In genomic region chr2:28390241-28390856, GRCh38 we compare ENCODE assay signal across 1 cellular context.
TF ChIP-seq lines count a peak whose summit lies in the region.

No MANE protein-coding gene starts in this region.

TF ChIP-seq in HepG2, 621 proteins besides CTCF, POLR2A, EP300 and RAD21 (continued from another document and continues in another):
- TF ChIP-seq SNAPC4 (CRISPR knock-in tag; IDR thresholded peaks at IDR 0.05) = 0 out of 2 replicates have a peak, but pooled peaks have one; percentile 41
- no peak for TF ChIP-seq DDIT3 (CRISPR knock-in tag; IDR thresholded peaks at IDR 0.05)
- TF ChIP-seq ZNF543 (CRISPR knock-in tag; IDR thresholded peaks at IDR 0.05) = no peak
- TF ChIP-seq PHF8 (CRISPR knock-in tag; IDR thresholded peaks at IDR 0.05) = peak; percentile 54
- TF ChIP-seq ZNF605 (CRISPR knock-in tag; IDR thresholded peaks at IDR 0.05) = peak; percentile 65; the same call in 1 of the 2 replicates
- TF ChIP-seq SNAPC5 (CRISPR knock-in tag; IDR thresholded peaks at IDR 0.05; ENCODE audit: borderline replicate concordance) = no peak
- TF ChIP-seq ZNF790 (CRISPR knock-in tag; IDR thresholded peaks at IDR 0.05; ENCODE audit: borderline replicate concordance) = no peak
- TF ChIP-seq ZBTB25 (CRISPR knock-in tag; IDR thresholded peaks at IDR 0.05) = no peak; the same call in 1 of the 2 replicates
- TF ChIP-seq HBP1 (CRISPR knock-in tag; IDR thresholded peaks at IDR 0.05; ENCODE audit: low read depth) = peak; percentile 31
- no peak for TF ChIP-seq ZNF788 (CRISPR knock-in tag; IDR thresholded peaks at IDR 0.05; ENCODE audit: borderline replicate concordance)
- no peak for TF ChIP-seq MTA3 (CRISPR knock-in tag; IDR thresholded peaks at IDR 0.05)
- no peak for TF ChIP-seq ZNF781 (CRISPR knock-in tag; IDR thresholded peaks at IDR 0.05; ENCODE audit: borderline replicate concordance, not compliant biosample characterization)
- TF ChIP-seq AKAP8 (CRISPR knock-in tag; IDR thresholded peaks at IDR 0.05) = no peak
- TF ChIP-seq CERS6 (CRISPR knock-in tag; IDR thresholded peaks at IDR 0.05) = no peak
- TF ChIP-seq ZNF598 (CRISPR knock-in tag; IDR thresholded peaks at IDR 0.05; ENCODE audit: borderline replicate concordance) = no peak
- TF ChIP-seq POLR2G (IDR thresholded peaks at IDR 0.05; ENCODE audit: low read depth, low read length) = peak; percentile 79
- TF ChIP-seq ZMYM4 (CRISPR knock-in tag; IDR thresholded peaks at IDR 0.05) = no peak
- no peak for TF ChIP-seq ZNF639 (CRISPR knock-in tag; conservative IDR thresholded peaks at IDR 0.05)
- TF ChIP-seq ZSCAN5A (CRISPR knock-in tag; IDR thresholded peaks at IDR 0.05; ENCODE audit: borderline replicate concordance) = no peak
- no peak for TF ChIP-seq ZNF30 (CRISPR knock-in tag; IDR thresholded peaks at IDR 0.05)
- 0 out of 2 replicates have a peak, but pooled peaks have one; percentile 57 for TF ChIP-seq CHCHD3 (CRISPR knock-in tag; IDR thresholded peaks at IDR 0.05)
- no peak for TF ChIP-seq RFXAP (CRISPR knock-in tag; IDR thresholded peaks at IDR 0.05; ENCODE audit: borderline replicate concordance)
- TF ChIP-seq MIER2 (CRISPR knock-in tag; IDR thresholded peaks at IDR 0.05) = no peak
- peak; percentile 90 for TF ChIP-seq MAX (IDR thresholded peaks at IDR 0.05)
- TF ChIP-seq AGO1 (IDR thresholded peaks at IDR 0.05; ENCODE audit: low read depth, low read length, poor library complexity, severe bottlenecking) = peak; percentile 53
- peak; percentile 50; the same call in 1 of the 2 replicates for TF ChIP-seq ZNF510 (CRISPR knock-in tag; IDR thresholded peaks at IDR 0.05; ENCODE audit: low read depth)
- no peak for TF ChIP-seq ZSCAN29 (CRISPR knock-in tag; conservative IDR thresholded peaks at IDR 0.05)
- TF ChIP-seq ZNF335 (CRISPR knock-in tag; IDR thresholded peaks at IDR 0.05) = peak; percentile 17; the same call in 1 of the 2 replicates
- peak; percentile 85 for TF ChIP-seq RBFOX2 (IDR thresholded peaks at IDR 0.05; ENCODE audit: low read depth, low read length)
- TF ChIP-seq ZNF816 (CRISPR knock-in tag; IDR thresholded peaks at IDR 0.05; ENCODE audit: borderline replicate concordance) = no peak
- TF ChIP-seq ZBTB3 (CRISPR knock-in tag; IDR thresholded peaks at IDR 0.05; ENCODE audit: borderline replicate concordance, low read depth) = no peak
- no peak for TF ChIP-seq SUZ12 (IDR thresholded peaks at IDR 0.05; ENCODE audit: low read depth, low read length)
- TF ChIP-seq SKIL (CRISPR knock-in tag; IDR thresholded peaks at IDR 0.05; ENCODE audit: borderline replicate concordance) = no peak
- no peak for TF ChIP-seq RNF219 (CRISPR knock-in tag; IDR thresholded peaks at IDR 0.05)
- no peak; the same call in 1 of the 2 replicates for TF ChIP-seq AHR (CRISPR knock-in tag; IDR thresholded peaks at IDR 0.05)
- no peak for TF ChIP-seq PAXIP1 (CRISPR knock-in tag; conservative IDR thresholded peaks at IDR 0.05)
- TF ChIP-seq PHF21A (CRISPR knock-in tag; IDR thresholded peaks at IDR 0.05) = no peak; the same call in 1 of the 2 replicates
- peak; percentile 57; the same call in 1 of the 2 replicates for TF ChIP-seq YEATS2 (CRISPR knock-in tag; IDR thresholded peaks at IDR 0.05; ENCODE audit: borderline replicate concordance)
